In genomic region chr10:72334196-72334831, GRCh38 we compare ENCODE assay signal across 8 cellular contexts. TPM values are rescaled to one million over a fixed set of nuclear protein-coding genes. Genes with fewer than 3 reads are reported as not detected.
DNase-seq lines count a peak whose midpoint lies in the region; ATAC-seq and TF ChIP-seq lines count a peak whose summit lies in the region.

No MANE protein-coding gene starts in this region.

- H3K9ac ChIP-seq in duodenal mucosa (ENCODE audit: low read depth in 1 of 2, low read length in 2 of 2), result no peak overlapping the region

- H3K27ac Mint-ChIP-seq in natural killer cell treated with Interleukin-12 subunit alpha and Interleukin-12 subunit beta and Interleukin-15 and Interleukin-18, amount 100 ng/mL, for 72 hours, result peak overlapping the region; percentile 92

- no peaks in the 10 kb centered on the region for H3K27me3 ChIP-seq in HAP-1 (ENCODE audit: low read depth)
- no peaks in the 10 kb centered on the region for H3K27me3 ChIP-seq in duodenal mucosa (ENCODE audit: control insufficient read depth in 1 of 2, insufficient read depth in 2 of 2, low read length in 2 of 2)

- H3K36me3 Mint-ChIP-seq in natural killer cell treated with Interleukin-12 subunit alpha and Interleukin-12 subunit beta and Interleukin-15 and Interleukin-18, amount 100 ng/mL, for 72 hours, result peaks cover 6% of the 10 kb centered on the region

- no peaks in the 10 kb centered on the region for H3K27me3 Mint-ChIP-seq in natural killer cell treated with Interleukin-12 subunit alpha and Interleukin-12 subunit beta and Interleukin-15 and Interleukin-18, amount 100 ng/mL, for 72 hours

- peak overlapping the region; percentile 76 for H3K4me3 Mint-ChIP-seq in natural killer cell treated with Interleukin-12 subunit alpha and Interleukin-12 subunit beta and Interleukin-15 and Interleukin-18, amount 100 ng/mL, for 72 hours

- ATAC-seq in natural killer cell treated with Interleukin-12 subunit alpha and Interleukin-12 subunit beta and Interleukin-15 and Interleukin-18, amount 100 ng/mL, for 72 hours, result no peak
- ATAC-seq in HG03432 (IDR thresholded peaks at IDR 0.05; ENCODE audit: unreplicated experiment) (no peak), HG02884 (IDR thresholded peaks at IDR 0.05; ENCODE audit: unreplicated experiment) (no peak)

- H3K4me1 Mint-ChIP-seq in natural killer cell treated with Interleukin-12 subunit alpha and Interleukin-12 subunit beta and Interleukin-15 and Interleukin-18, amount 100 ng/mL, for 72 hours (ENCODE audit: low read depth in 2 of 2), result peaks cover 70 to 71% of the 10 kb centered on the region in 2 donors

- H3K4me1 ChIP-seq in HAP-1, result peaks cover 8% of the 10 kb centered on the region
- peaks cover 57 to 62% of the 10 kb centered on the region in 2 donors for H3K4me1 ChIP-seq in duodenal mucosa (ENCODE audit: control insufficient read depth in 1 of 2, insufficient read depth in 2 of 2, low read length in 2 of 2)

- H3K9me3 Mint-ChIP-seq in natural killer cell treated with Interleukin-12 subunit alpha and Interleukin-12 subunit beta and Interleukin-15 and Interleukin-18, amount 100 ng/mL, for 72 hours, result no peaks in the 10 kb centered on the region

- DNase-seq in A172 (ENCODE audit: low spot score) (peak; percentile 60), HAP-1 (ENCODE audit: low spot score in 2 of 2) (peak; percentile 50 to 66), NCI-H774 (lab: John Stamatoyannopoulos, UW) (peak; percentile 67), GM10266 (ENCODE audit: extremely low spot score) (no peak)
- no peak for DNase-seq in natural killer cell treated with Interleukin-12 subunit alpha and Interleukin-12 subunit beta and Interleukin-15 and Interleukin-18, amount 100 ng/mL, for 72 hours (ENCODE audit: low spot score)

- H3K9me3 ChIP-seq in HAP-1, result no peaks in the 10 kb centered on the region
- no peaks in the 10 kb centered on the region for H3K9me3 ChIP-seq in duodenal mucosa (ENCODE audit: control insufficient read depth in 1 of 2, low read length in 2 of 2)

- peak overlapping the region; percentile 74 for H3K27ac ChIP-seq in duodenal mucosa (ENCODE audit: low read depth, low read length)

- in situ Hi-C loops in HAP-1 (cut with MboI; ENCODE audit: low sequenced_read_pairs), result loop anchor here (10.0 to 25.0 kb wide), 2 partner anchors 422 to 1020 kb away; partner anchors contain the start of gene SLC29A3

- peaks cover 40% of the 10 kb centered on the region for H3K36me3 ChIP-seq in HAP-1 (replicated peaks)
- peaks cover 29 to 34% of the 10 kb centered on the region in 2 donors for H3K36me3 ChIP-seq in duodenal mucosa (ENCODE audit: control insufficient read depth in 1 of 2, insufficient read depth in 2 of 2, low read length in 2 of 2)

- no peak overlapping the region for H3K4me3 ChIP-seq in HAP-1
- peak overlapping the region; percentile 13 to 28 for H3K4me3 ChIP-seq in duodenal mucosa (ENCODE audit: low read depth in 1 of 2, low read length in 2 of 2)

- no peak for TF ChIP-seq CTCF in GM10266 (IDR thresholded peaks at IDR 0.05; ENCODE audit: control insufficient read depth, insufficient read depth, low read depth, missing control alignments)

RNA-seq across cellular contexts. Expression of gene DNAJB12, which starts 20.4 kb away (rescaled TPM):
- total RNA-seq in A172 (2014; rRNA removed; shearing (Covaris generic)), result 33.1 and 34.6 TPM in 2 replicates
- total RNA-seq in natural killer cell treated with Interleukin-12 subunit alpha and Interleukin-12 subunit beta and Interleukin-15 and Interleukin-18, amount 100 ng/mL, for 72 hours, result 10 to 100 TPM; 39.5 to 39.7 TPM

Comparison
In these comparisons a context has a peak if more than half of its experiments do, and no peak if none do; other contexts are left out.
1. DNase-seq: peak in A172 (single experiment), HAP-1 (2 of 2) and NCI-H774 (single experiment); none in natural killer cell treated with Interleukin-12 subunit alpha and Interleukin-12 subunit beta and Interleukin-15 and Interleukin-18, amount 100 ng/mL, for 72 hours (single experiment) and GM10266 (single experiment).